ENCODE assay signal across 9 cellular contexts in the genomic region with DNA sequence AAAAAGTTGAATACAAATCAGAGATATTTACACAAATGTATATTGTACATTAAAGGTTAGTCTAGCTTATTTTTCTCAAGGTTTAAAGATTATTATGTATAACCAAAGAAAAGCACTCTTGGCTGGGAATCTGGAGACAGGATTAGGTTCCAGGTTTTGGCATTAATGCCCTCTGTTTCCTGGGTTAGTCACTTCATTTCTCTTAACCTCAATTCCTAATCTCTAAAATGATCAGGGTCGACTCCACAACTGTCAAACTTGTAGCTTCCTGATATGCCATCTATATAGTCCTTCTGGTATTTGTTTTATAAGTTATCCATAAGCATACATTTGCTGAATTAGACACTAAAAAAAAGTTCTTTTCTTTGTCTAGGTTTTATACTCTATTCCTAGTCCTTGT. TPM values are rescaled to one million over a fixed set of nuclear protein-coding genes. Genes with fewer than 3 reads are reported as not detected.
A peak's percentile ranks its signal among the peaks of the same experiment; 100 is the strongest.
DNase-seq lines count a peak whose midpoint lies in the region; ATAC-seq, FAIRE-seq and TF ChIP-seq lines count a peak whose summit lies in the region.
"Had no signal": no experiment of that assay in that cellular context is flagged by ENCODE, and none has a peak within 500 bp of the region (broad histone marks: within the 10 kb centered on the region; RNA-seq: fewer than 3 reads in every experiment).

No MANE protein-coding gene starts in this region.

- intact Hi-C loops in kidney (cut with DNase I) (no loop called here), upper lobe of right lung (cut with DNase I) (no loop called here), esophagus muscularis mucosa (cut with DNase I) (loop anchor here (10.0 kb wide), 2 partner anchors 54 to 106 kb away; no protein-coding TSS in a partner anchor)

- peak overlapping the region in 1 of 2 donors; percentile 44 for H3K27ac ChIP-seq in kidney (ENCODE audit: low read depth in 2 of 2, low read length in 2 of 2)
- no peak overlapping the region for H3K27ac ChIP-seq in upper lobe of right lung
- no peak overlapping the region for H3K27ac ChIP-seq in esophagus muscularis mucosa (replicated peaks in 1 of 4)

- peak overlapping the region; percentile 64 to 76 for H3K4me3 ChIP-seq in kidney (ENCODE audit: low read length in 2 of 2)
- peak overlapping the region; percentile 92 for H3K4me3 ChIP-seq in upper lobe of right lung
- no peak overlapping the region for H3K4me3 ChIP-seq in esophagus muscularis mucosa

- H3K9me3 ChIP-seq in kidney (ENCODE audit: control insufficient read depth in 1 of 2, low read length in 2 of 2) (no peaks in the 10 kb centered on the region), upper lobe of right lung (no peaks in the 10 kb centered on the region), esophagus muscularis mucosa (no peaks in the 10 kb centered on the region)

- H3K27ac Mint-ChIP-seq in stimulated activated naive CD8-positive, alpha-beta T cell treated with anti-CD3 and anti-CD28 coated beads, Interleukin-15, Interleukin-2, amounts not matched to agents 100 ng/mL and 50 ng/mL, for 24 hours: no peak overlapping the region
- peak overlapping the region; percentile 1 for H3K27ac Mint-ChIP-seq in activated T-helper 17 cell treated with anti-CD3 and anti-CD28 coated beads, Interleukin-2, amount 50 U/mL, for 72 hours
- no peak overlapping the region for H3K27ac Mint-ChIP-seq in osteocyte (ENCODE audit: unreplicated experiment)

- no peak for TF ChIP-seq EP300 in esophagus muscularis mucosa (IDR thresholded peaks at IDR 0.05)

- peaks cover 24% of the 10 kb centered on the region for H3K36me3 Mint-ChIP-seq in stimulated activated naive CD8-positive, alpha-beta T cell treated with anti-CD3 and anti-CD28 coated beads, Interleukin-15, Interleukin-2, amounts not matched to agents 100 ng/mL and 50 ng/mL, for 24 hours (ENCODE audit: low read depth)
- peaks cover 17% of the 10 kb centered on the region for H3K36me3 Mint-ChIP-seq in activated T-helper 17 cell treated with anti-CD3 and anti-CD28 coated beads, Interleukin-2, amount 50 U/mL, for 72 hours (ENCODE audit: low read depth)
- H3K36me3 Mint-ChIP-seq in osteocyte (ENCODE audit: unreplicated experiment): no peaks in the 10 kb centered on the region

- H3K4me1 ChIP-seq in kidney (ENCODE audit: control insufficient read depth in 1 of 2, insufficient read depth in 1 of 2, low read depth in 1 of 2, low read length in 2 of 2) (peaks cover 5 to 7% of the 10 kb centered on the region in 2 donors), upper lobe of right lung (peaks cover 24% of the 10 kb centered on the region), esophagus muscularis mucosa (peaks cover 15 to 26% (median 19%) of the 10 kb centered on the region in 4 donors)

- no peak for DNase-seq in stimulated activated naive CD8-positive, alpha-beta T cell treated with anti-CD3 and anti-CD28 coated beads, Interleukin-15, Interleukin-2, amounts not matched to agents 100 U/mL and 50 U/mL, for 24 hours
- DNase-seq in kidney (no peak), upper lobe of right lung (no peak), esophagus muscularis mucosa (ENCODE audit: extremely low spot score) (no peak), osteocyte (ENCODE audit: extremely low spot score, unreplicated experiment) (no peak), NCI-H526 (lab: John Stamatoyannopoulos, UW) (no peak)
- DNase-seq: NCI-H1436 treated with DMSO at 0.1 percent for 48 hours had no signal

- peak overlapping the region; percentile 85 for H3K4me3 Mint-ChIP-seq in stimulated activated naive CD8-positive, alpha-beta T cell treated with anti-CD3 and anti-CD28 coated beads, Interleukin-15, Interleukin-2, amounts not matched to agents 100 ng/mL and 50 ng/mL, for 24 hours
- peak overlapping the region; percentile 96 for H3K4me3 Mint-ChIP-seq in activated T-helper 17 cell treated with anti-CD3 and anti-CD28 coated beads, Interleukin-2, amount 50 U/mL, for 72 hours
- H3K4me3 Mint-ChIP-seq in osteocyte (ENCODE audit: unreplicated experiment): no peak overlapping the region

- no peaks in the 10 kb centered on the region for H3K27me3 Mint-ChIP-seq in stimulated activated naive CD8-positive, alpha-beta T cell treated with anti-CD3 and anti-CD28 coated beads, Interleukin-15, Interleukin-2, amounts not matched to agents 100 ng/mL and 50 ng/mL, for 24 hours
- H3K27me3 Mint-ChIP-seq in activated T-helper 17 cell treated with anti-CD3 and anti-CD28 coated beads, Interleukin-2, amount 50 U/mL, for 72 hours: no peaks in the 10 kb centered on the region
- H3K27me3 Mint-ChIP-seq in osteocyte (ENCODE audit: unreplicated experiment): no peaks in the 10 kb centered on the region

- no peak for ATAC-seq in stimulated activated naive CD8-positive, alpha-beta T cell treated with anti-CD3 and anti-CD28 coated beads, Interleukin-15, Interleukin-2, amounts not matched to agents 100 U/mL and 50 U/mL, for 24 hours
- ATAC-seq in activated T-helper 17 cell treated with anti-CD3 and anti-CD28 coated beads, Interleukin-2, amount 50 U/mL, for 72 hours (replicated peaks): no peak
- no peak for ATAC-seq in upper lobe of right lung

- H3K4me1 Mint-ChIP-seq in stimulated activated naive CD8-positive, alpha-beta T cell treated with anti-CD3 and anti-CD28 coated beads, Interleukin-15, Interleukin-2, amounts not matched to agents 100 ng/mL and 50 ng/mL, for 24 hours (ENCODE audit: low read depth): peaks cover 67% of the 10 kb centered on the region
- H3K4me1 Mint-ChIP-seq in activated T-helper 17 cell treated with anti-CD3 and anti-CD28 coated beads, Interleukin-2, amount 50 U/mL, for 72 hours: peaks cover 31% of the 10 kb centered on the region
- H3K4me1 Mint-ChIP-seq in osteocyte (ENCODE audit: unreplicated experiment): peaks cover 24% of the 10 kb centered on the region

- no peaks in the 10 kb centered on the region for H3K9me3 Mint-ChIP-seq in stimulated activated naive CD8-positive, alpha-beta T cell treated with anti-CD3 and anti-CD28 coated beads, Interleukin-15, Interleukin-2, amounts not matched to agents 100 ng/mL and 50 ng/mL, for 24 hours
- no peaks in the 10 kb centered on the region for H3K9me3 Mint-ChIP-seq in activated T-helper 17 cell treated with anti-CD3 and anti-CD28 coated beads, Interleukin-2, amount 50 U/mL, for 72 hours
- no peaks in the 10 kb centered on the region for H3K9me3 Mint-ChIP-seq in osteocyte (ENCODE audit: unreplicated experiment)

- FAIRE-seq in kidney (lab: Jason Lieb, UNC): no peak

- H3K36me3 ChIP-seq in kidney (ENCODE audit: control insufficient read depth in 1 of 2, insufficient read depth in 2 of 2, low read length in 2 of 2) (no peaks in the 10 kb centered on the region), upper lobe of right lung (no peaks in the 10 kb centered on the region), esophagus muscularis mucosa (no peaks in the 10 kb centered on the region)

- no peak for TF ChIP-seq CTCF in kidney (IDR thresholded peaks at IDR 0.05; ENCODE audit: borderline replicate concordance, extremely low read depth, insufficient read depth)
- no peak for TF ChIP-seq CTCF in upper lobe of right lung (IDR thresholded peaks at IDR 0.05)
- no peak for TF ChIP-seq CTCF in esophagus muscularis mucosa (IDR thresholded peaks at IDR 0.05)
- TF ChIP-seq CTCF in osteocyte (IDR thresholded peaks at IDR 0.05): no peak

- 65% methylated on average over 1 of the region's 1 CpG for WGBS in esophagus muscularis mucosa

- peak overlapping the region in 1 of 2 donors; percentile 44 for H3K9ac ChIP-seq in kidney (ENCODE audit: low read length in 2 of 2)

- H3K27me3 ChIP-seq in upper lobe of right lung (no peaks in the 10 kb centered on the region), esophagus muscularis mucosa (no peaks in the 10 kb centered on the region)

- no peak for TF ChIP-seq POLR2A in esophagus muscularis mucosa (IDR thresholded peaks at IDR 0.05; ENCODE audit: low read depth)

RNA-seq across cellular contexts. Expression of a gene that starts 2.6 kb away (rescaled TPM):
- 10 to 100 TPM; 37.1 to 48.2 TPM for total RNA-seq in activated T-helper 17 cell treated with anti-CD3 and anti-CD28 coated beads, Interleukin-2, amount 50 U/mL, for 72 hours
- total RNA-seq in kidney: 56.9 TPM
- 5.7 TPM for polyA plus RNA-seq in kidney (ENCODE audit: insufficient read depth, low read depth, low replicate concordance)
- total RNA-seq in upper lobe of right lung: 50.8 TPM
- total RNA-seq in esophagus muscularis mucosa: 10 to 100 TPM; 23.7 to 26.6 (median 25.4) TPM
- total RNA-seq in osteocyte: 20.5 and 22.1 TPM in 2 replicates

Comparison
In these comparisons a context has a peak if more than half of its experiments do, and no peak if none do; other contexts are left out.
1. H3K4me3 ChIP-seq: peak in kidney (2 of 2) and upper lobe of right lung (single experiment); none in esophagus muscularis mucosa (0 of 4).